8 cellular contexts compared by ENCODE assay signal in genomic region chr2:47034973-47035609, GRCh38.
DNase-seq lines count a peak whose midpoint lies in the region; ATAC-seq and FAIRE-seq lines count a peak whose summit lies in the region.

No MANE protein-coding gene starts in this region.

- POLR2A ChIA-PET in activated CD4-positive, alpha-beta memory T cell treated with anti-CD3 and anti-CD28 coated beads, Interleukin-2, amount 10 ng/mL, durations not matched to agents 7 days and 5 days (lab: Charles Lee): no interaction called here

- H3K27ac Mint-ChIP-seq in activated CD4-positive, alpha-beta memory T cell treated with anti-CD3 and anti-CD28 coated beads, Interleukin-2, amount 10 ng/mL, durations not matched to agents 7 days and 5 days: peak overlapping the region; percentile 38
- peak overlapping the region; percentile 44 for H3K27ac Mint-ChIP-seq in stimulated activated effector memory CD8-positive, alpha-beta T cell treated with anti-CD3 and anti-CD28 coated beads, Interleukin-12 subunit alpha, Interleukin-12 subunit beta, amount 100 ng/mL, for 72 hours

- peaks cover 23% of the 10 kb centered on the region for H3K36me3 Mint-ChIP-seq in activated CD4-positive, alpha-beta memory T cell treated with anti-CD3 and anti-CD28 coated beads, Interleukin-2, amount 10 ng/mL, durations not matched to agents 7 days and 5 days (ENCODE audit: low read depth)
- H3K36me3 Mint-ChIP-seq in stimulated activated effector memory CD8-positive, alpha-beta T cell treated with anti-CD3 and anti-CD28 coated beads, Interleukin-12 subunit alpha, Interleukin-12 subunit beta, amount 100 ng/mL, for 72 hours: peaks cover 75% of the 10 kb centered on the region

- no peak for FAIRE-seq in small intestine (lab: Jason Lieb, UNC)

- H3K9ac ChIP-seq in iPS-18a (ENCODE audit: low read length) (peak overlapping the region; percentile 58), Karpas-422 (ENCODE audit: low read length) (no peak overlapping the region)

- no peaks in the 10 kb centered on the region for H3K27me3 Mint-ChIP-seq in activated CD4-positive, alpha-beta memory T cell treated with anti-CD3 and anti-CD28 coated beads, Interleukin-2, amount 10 ng/mL, durations not matched to agents 7 days and 5 days

- H3K4me2 ChIP-seq in Karpas-422 (ENCODE audit: low read depth, low read length, poor library complexity, severe bottlenecking): no peak overlapping the region

- H3K36me3 ChIP-seq in iPS-18a (ENCODE audit: control insufficient read depth, low read depth, low read length) (no peaks in the 10 kb centered on the region), small intestine (ENCODE audit: control insufficient read depth in 2 of 2, insufficient read depth in 2 of 2, low read length in 2 of 2) (peaks cover 3 to 27% of the 10 kb centered on the region in 2 donors), Karpas-422 (ENCODE audit: insufficient read depth, low read length) (peaks cover 31% of the 10 kb centered on the region)

- no peak overlapping the region for H3K4me3 Mint-ChIP-seq in activated CD4-positive, alpha-beta memory T cell treated with anti-CD3 and anti-CD28 coated beads, Interleukin-2, amount 10 ng/mL, durations not matched to agents 7 days and 5 days
- no peak overlapping the region for H3K4me3 Mint-ChIP-seq in stimulated activated effector memory CD8-positive, alpha-beta T cell treated with anti-CD3 and anti-CD28 coated beads, Interleukin-12 subunit alpha, Interleukin-12 subunit beta, amount 100 ng/mL, for 72 hours

- H2AFZ ChIP-seq in Karpas-422 (ENCODE audit: low read length): no peak overlapping the region

- no peaks in the 10 kb centered on the region for H3K9me3 Mint-ChIP-seq in activated CD4-positive, alpha-beta memory T cell treated with anti-CD3 and anti-CD28 coated beads, Interleukin-2, amount 10 ng/mL, durations not matched to agents 7 days and 5 days
- H3K9me3 Mint-ChIP-seq in stimulated activated effector memory CD8-positive, alpha-beta T cell treated with anti-CD3 and anti-CD28 coated beads, Interleukin-12 subunit alpha, Interleukin-12 subunit beta, amount 100 ng/mL, for 72 hours: no peaks in the 10 kb centered on the region

- no peak for DNase-seq in activated CD4-positive, alpha-beta memory T cell treated with anti-CD3 and anti-CD28 coated beads, Interleukin-2, amount 10 ng/mL, durations not matched to agents 7 days and 5 days
- no peak for DNase-seq in stimulated activated effector memory CD8-positive, alpha-beta T cell treated with anti-CD3 and anti-CD28 coated beads, Interleukin-12 subunit alpha, Interleukin-12 subunit beta, amount 100 ng/mL, for 72 hours (ENCODE audit: low spot score in 2 of 2)
- DNase-seq in small intestine: no peak
- DNase-seq in Karpas-422: no peak
- no peak for DNase-seq in DMS79 (lab: John Stamatoyannopoulos, UW)

- H3K79me2 ChIP-seq in Karpas-422 (ENCODE audit: low read length): no peaks in the 10 kb centered on the region

- 54 to 78% (median 67%) methylated on average over 10 of the region's 10 CpGs for WGBS in small intestine, 3 donors

- no peaks in the 10 kb centered on the region for H3K9me2 ChIP-seq in Karpas-422 (replicated peaks; ENCODE audit: insufficient read depth, low read length)

- H3K27ac ChIP-seq in iPS-18a (ENCODE audit: low read length) (peak overlapping the region; percentile 75), small intestine (ENCODE audit: low read depth in 1 of 2, low read length in 1 of 2) (peak overlapping the region in 1 of 2 donors; percentile 88), Karpas-422 (ENCODE audit: low read length) (no peak overlapping the region)

- H3K4me1 ChIP-seq in iPS-18a (ENCODE audit: control insufficient read depth, low read depth, low read length): peaks cover 25% of the 10 kb centered on the region
- H3K4me1 ChIP-seq in small intestine (ENCODE audit: control insufficient read depth in 2 of 2, insufficient read depth in 1 of 2, low read depth in 1 of 2, low read length in 1 of 2): peaks cover 0 to 8% of the 10 kb centered on the region in 2 donors
- no peaks in the 10 kb centered on the region for H3K4me1 ChIP-seq in Karpas-422 (ENCODE audit: low read length)

- H3K4me3 ChIP-seq in iPS-18a (ENCODE audit: low read length): no peak overlapping the region
- H3K4me3 ChIP-seq in small intestine (ENCODE audit: low read depth in 1 of 2, low read length in 2 of 2): no peak overlapping the region
- no peak overlapping the region for H3K4me3 ChIP-seq in Karpas-422 (ENCODE audit: low read length)

- peaks cover 14% of the 10 kb centered on the region for H3K4me1 Mint-ChIP-seq in activated CD4-positive, alpha-beta memory T cell treated with anti-CD3 and anti-CD28 coated beads, Interleukin-2, amount 10 ng/mL, durations not matched to agents 7 days and 5 days
- peaks cover 19% of the 10 kb centered on the region for H3K4me1 Mint-ChIP-seq in stimulated activated effector memory CD8-positive, alpha-beta T cell treated with anti-CD3 and anti-CD28 coated beads, Interleukin-12 subunit alpha, Interleukin-12 subunit beta, amount 100 ng/mL, for 72 hours

- ATAC-seq in GM18502 (IDR thresholded peaks at IDR 0.05; ENCODE audit: poor library complexity, unreplicated experiment) (peak; percentile 79), HG03196 (IDR thresholded peaks at IDR 0.05; ENCODE audit: unreplicated experiment) (peak; percentile 42)
- peak; percentile 4 for ATAC-seq in stimulated activated effector memory CD8-positive, alpha-beta T cell treated with anti-CD3 and anti-CD28 coated beads, Interleukin-12 subunit alpha, Interleukin-12 subunit beta, amount 100 ng/mL, for 72 hours

- H3K27me3 ChIP-seq in iPS-18a (ENCODE audit: control insufficient read depth, insufficient read depth, low read length) (no peaks in the 10 kb centered on the region), small intestine (ENCODE audit: control insufficient read depth in 2 of 2, insufficient read depth in 2 of 2, low read length in 2 of 2) (no peaks in the 10 kb centered on the region), Karpas-422 (ENCODE audit: low read length) (no peaks in the 10 kb centered on the region)

- CTCF ChIA-PET in activated CD4-positive, alpha-beta memory T cell treated with anti-CD3 and anti-CD28 coated beads, Interleukin-2, amount 10 ng/mL, durations not matched to agents 7 days and 5 days (lab: Charles Lee): no interaction called here

- peaks cover 13% of the 10 kb centered on the region for H4K20me1 ChIP-seq in Karpas-422 (ENCODE audit: insufficient read depth, low read depth, low read length)

- H3K9me3 ChIP-seq in iPS-18a (ENCODE audit: control insufficient read depth, low read depth, low read length) (no peaks in the 10 kb centered on the region), small intestine (ENCODE audit: control insufficient read depth, low read depth) (no peaks in the 10 kb centered on the region), Karpas-422 (ENCODE audit: low read length) (no peaks in the 10 kb centered on the region)

Comparison
In these comparisons a context has a peak if more than half of its experiments do, and no peak if none do; other contexts are left out.
1. ATAC-seq: peak in every context shown above with its lines; median percentile 79 in GM18502; 42 in HG03196; 4 in stimulated activated effector memory CD8-positive, alpha-beta T cell treated with anti-CD3 and anti-CD28 coated beads, Interleukin-12 subunit alpha, Interleukin-12 subunit beta, amount 100 ng/mL, for 72 hours.